Comparison of ENCODE assay signal across 18 cellular contexts in genomic region chr9:84990850-84991505, GRCh38.
DNase-seq lines count a peak whose midpoint lies in the region; TF ChIP-seq lines count a peak whose summit lies in the region.
"Had no signal": no experiment of that assay in that cellular context is flagged by ENCODE, and none has a peak within 500 bp of the region (broad histone marks: within the 10 kb centered on the region; RNA-seq: fewer than 3 reads in every experiment).

No MANE protein-coding gene starts in this region.

- in situ Hi-C loops in G401 (cut with HindIII; ENCODE audit: low sequenced_read_pairs) = no loop called here

- DNase-seq in G401 (ENCODE audit: low spot score) (peak; percentile 72), caudate nucleus (lab: John Stamatoyannopoulos, UW) (peak in 13 of 61 donors; percentile 24 to 72 (median 51)), esophagus squamous epithelium (lab: John Stamatoyannopoulos, UW) (no peak), osteocyte (ENCODE audit: extremely low spot score, unreplicated experiment) (no peak), H7 (no peak), NCI-H1092 (lab: John Stamatoyannopoulos, UW) (no peak), Calu3 (no peak), HPDE6-E6E7 (ENCODE audit: extremely low spot score) (no peak)
- DNase-seq: 8988T; BE2C; CD4-positive, alpha-beta T cell; NCI-H1417; NCI-H1930; NCI-H2171; NCI-H446; NCI-H748 treated with DMSO at 0.1 percent for 48 hours; PC-3 had no signal

- H3K4me1 ChIP-seq in esophagus squamous epithelium = peaks cover 0 to 6% (median 0%) of the 10 kb centered on the region in 3 donors
- H3K4me1 ChIP-seq: BE2C, HAP-1 had no signal

- no peaks in the 10 kb centered on the region for H3K27me3 ChIP-seq in esophagus squamous epithelium
- no peaks in the 10 kb centered on the region for H3K27me3 ChIP-seq in H7 (ENCODE audit: control insufficient read depth, insufficient read depth, low read length)
- H3K27me3 ChIP-seq: BE2C had no signal

- peak overlapping the region; percentile 88 for H3K27ac ChIP-seq in caudate nucleus (ENCODE audit: low read depth, low read length)
- H3K27ac ChIP-seq in esophagus squamous epithelium = peak overlapping the region in 3 of 4 donors; percentile 35 to 49 (median 46)

- H3K9me3 ChIP-seq in esophagus squamous epithelium = no peaks in the 10 kb centered on the region
- H3K9me3 ChIP-seq: BE2C, HAP-1 had no signal

- H3K36me3 ChIP-seq in esophagus squamous epithelium (no peaks in the 10 kb centered on the region), H7 (replicated peaks; ENCODE audit: control insufficient read depth, insufficient read depth, low read length) (no peaks in the 10 kb centered on the region)
- H3K36me3 ChIP-seq: BE2C, HAP-1 had no signal

- no peak for TF ChIP-seq POLR2A in esophagus squamous epithelium (IDR thresholded peaks at IDR 0.05)

- no peak overlapping the region for H3K4me3 Mint-ChIP-seq in osteocyte (ENCODE audit: unreplicated experiment)
- H3K4me3 Mint-ChIP-seq in Calu3 (ENCODE audit: low read depth, unreplicated experiment) = no peak overlapping the region
- H3K4me3 Mint-ChIP-seq: CD4-positive, alpha-beta T cell had no signal

- WGBS in esophagus squamous epithelium, 2 donors = 64 to 77% methylated on average over 12 to 13 of the region's 13 CpGs

- no TSS peak for BruUV-seq in Calu3 (replicated peaks; lab: Mats Ljungman, UMichigan)

- H3K36me3 Mint-ChIP-seq in osteocyte (ENCODE audit: unreplicated experiment) (no peaks in the 10 kb centered on the region), Calu3 (ENCODE audit: insufficient read depth, unreplicated experiment) (no peaks in the 10 kb centered on the region)

- H3K27me3 Mint-ChIP-seq in osteocyte (ENCODE audit: unreplicated experiment) (no peaks in the 10 kb centered on the region), Calu3 (ENCODE audit: unreplicated experiment) (no peaks in the 10 kb centered on the region)

- TF ChIP-seq CTCF in esophagus squamous epithelium (IDR thresholded peaks at IDR 0.05) (no peak), osteocyte (IDR thresholded peaks at IDR 0.05) (no peak), Calu3 (IDR thresholded peaks at IDR 0.05; ENCODE audit: unreplicated experiment) (no peak)

- H3K9me3 Mint-ChIP-seq in osteocyte (ENCODE audit: unreplicated experiment) (no peaks in the 10 kb centered on the region), Calu3 (ENCODE audit: low read depth, unreplicated experiment) (no peaks in the 10 kb centered on the region)
- H3K9me3 Mint-ChIP-seq: CD4-positive, alpha-beta T cell had no signal

- intact Hi-C loops in esophagus squamous epithelium (cut with DNase I) (no loop called here), Calu3 (cut with micrococcal nuclease; ENCODE audit: unreplicated experiment) (no loop called here)

- H3K27ac Mint-ChIP-seq in osteocyte (ENCODE audit: unreplicated experiment) = peak overlapping the region; percentile 67
- no peak overlapping the region for H3K27ac Mint-ChIP-seq in Calu3 (ENCODE audit: unreplicated experiment)
- H3K27ac Mint-ChIP-seq: CD4-positive, alpha-beta T cell had no signal

- H3K4me1 Mint-ChIP-seq in osteocyte (ENCODE audit: unreplicated experiment) (peaks cover 17% of the 10 kb centered on the region), Calu3 (ENCODE audit: low read depth, unreplicated experiment) (peaks cover 13% of the 10 kb centered on the region)

- CTCF ChIA-PET in Calu3 (lab: Charles Lee) = no interaction called here

- H3K4me3 ChIP-seq in esophagus squamous epithelium = no peak overlapping the region
- no peak overlapping the region for H3K4me3 ChIP-seq in H7 (ENCODE audit: insufficient read depth, low read depth, low read length)
- H3K4me3 ChIP-seq: HAP-1 had no signal
